9 cellular contexts compared by ENCODE assay signal in genomic region chr19:409515-410242, GRCh38. TPM values are rescaled to one million over a fixed set of nuclear protein-coding genes. Genes with fewer than 3 reads are reported as not detected.
DNase-seq lines count a peak whose midpoint lies in the region; ATAC-seq and TF ChIP-seq lines count a peak whose summit lies in the region.
"Had no signal": no experiment of that assay in that cellular context is flagged by ENCODE, and none has a peak within 500 bp of the region (broad histone marks: within the 10 kb centered on the region; RNA-seq: fewer than 3 reads in every experiment).

No MANE protein-coding gene starts in this region.

- TF ChIP-seq CTCF in Calu3 (IDR thresholded peaks at IDR 0.05; ENCODE audit: unreplicated experiment): no peak
- no peak for TF ChIP-seq CTCF in osteocyte (IDR thresholded peaks at IDR 0.05)

- no TSS peak for BruUV-seq in Calu3 (replicated peaks; lab: Mats Ljungman, UMichigan)

- no peaks in the 10 kb centered on the region for H3K36me3 ChIP-seq in duodenal mucosa (ENCODE audit: control insufficient read depth in 1 of 2, insufficient read depth in 2 of 2, low read length in 2 of 2)

- H3K27me3 Mint-ChIP-seq in Calu3 (ENCODE audit: unreplicated experiment) (peaks cover 13% of the 10 kb centered on the region), osteocyte (ENCODE audit: unreplicated experiment) (peaks cover 5% of the 10 kb centered on the region)

- peaks cover 0 to 7% of the 10 kb centered on the region in 2 donors for H3K4me1 ChIP-seq in duodenal mucosa (ENCODE audit: control insufficient read depth in 1 of 2, insufficient read depth in 2 of 2, low read length in 2 of 2)

- intact Hi-C loops in Calu3 (cut with micrococcal nuclease; ENCODE audit: unreplicated experiment): no loop called here

- H3K9ac ChIP-seq in duodenal mucosa (ENCODE audit: low read depth in 1 of 2, low read length in 2 of 2): no peak overlapping the region

- H3K27ac ChIP-seq in duodenal mucosa (ENCODE audit: low read depth, low read length): no peak overlapping the region

- DNase-seq in Calu3 (no peak), NCI-H345 (lab: John Stamatoyannopoulos, UW) (peak; percentile 49), osteocyte (ENCODE audit: extremely low spot score, unreplicated experiment) (no peak), DMS79 (lab: John Stamatoyannopoulos, UW) (no peak), erythroblast (lab: John Stamatoyannopoulos, UW) (no peak)

- no peak for ATAC-seq in esophagus mucosa
- no peak for ATAC-seq in GM21825 (IDR thresholded peaks at IDR 0.05; ENCODE audit: unreplicated experiment)

- H3K27ac Mint-ChIP-seq in Calu3 (ENCODE audit: unreplicated experiment) (no peak overlapping the region), osteocyte (ENCODE audit: unreplicated experiment) (no peak overlapping the region)

- H3K4me1 Mint-ChIP-seq in Calu3 (ENCODE audit: low read depth, unreplicated experiment): peaks cover 9% of the 10 kb centered on the region
- peaks cover 6% of the 10 kb centered on the region for H3K4me1 Mint-ChIP-seq in osteocyte (ENCODE audit: unreplicated experiment)

- CTCF ChIA-PET in Calu3 (lab: Charles Lee): no interaction called here

- H3K9me3 Mint-ChIP-seq in Calu3 (ENCODE audit: low read depth, unreplicated experiment): no peaks in the 10 kb centered on the region
- no peaks in the 10 kb centered on the region for H3K9me3 Mint-ChIP-seq in osteocyte (ENCODE audit: unreplicated experiment)

- no peak for TF ChIP-seq POLR2A in erythroblast (IDR thresholded peaks at IDR 0.05; ENCODE audit: low read length)

- peaks cover 14 to 44% of the 10 kb centered on the region in 2 donors for H3K27me3 ChIP-seq in duodenal mucosa (ENCODE audit: control insufficient read depth in 1 of 2, insufficient read depth in 2 of 2, low read length in 2 of 2)

- peak overlapping the region; percentile 15 to 40 for H3K4me3 ChIP-seq in duodenal mucosa (ENCODE audit: low read depth in 1 of 2, low read length in 2 of 2)

- H3K4me3 Mint-ChIP-seq in Calu3 (ENCODE audit: low read depth, unreplicated experiment) (peak overlapping the region; percentile 45), osteocyte (ENCODE audit: unreplicated experiment) (peak overlapping the region; percentile 76)

- H3K36me3 Mint-ChIP-seq in Calu3 (ENCODE audit: insufficient read depth, unreplicated experiment) (no peaks in the 10 kb centered on the region), osteocyte (ENCODE audit: unreplicated experiment) (no peaks in the 10 kb centered on the region)

- no peaks in the 10 kb centered on the region for H3K9me3 ChIP-seq in duodenal mucosa (ENCODE audit: control insufficient read depth in 1 of 2, low read length in 2 of 2)

RNA-seq across cellular contexts. Expression of gene C2CD4C, which starts 0.7 kb away (rescaled TPM):
- total RNA-seq in Calu3 (2022) (0.12 and 0.15 TPM in 2 replicates), osteocyte (0.97 and 1.2 TPM in 2 replicates), esophagus mucosa (0.16 TPM)

RNA-seq across cellular contexts. Expression of gene SHC2, which starts 51.2 kb away (rescaled TPM):
- total RNA-seq in Calu3 (2022): 8.3 and 8.4 TPM in 2 replicates
- 61.2 and 61.7 TPM in 2 replicates for total RNA-seq in osteocyte
- 1.7 TPM for total RNA-seq in esophagus mucosa
- total RNA-seq: T-helper 2 cell treated with Interferon-gamma antibody and Interleukin-4, amounts not matched to agents 100 ng/mL and 5 ng/mL, for 36 hours had no signal
